ENCODE assay signal across 8 cellular contexts in the genomic region with DNA sequence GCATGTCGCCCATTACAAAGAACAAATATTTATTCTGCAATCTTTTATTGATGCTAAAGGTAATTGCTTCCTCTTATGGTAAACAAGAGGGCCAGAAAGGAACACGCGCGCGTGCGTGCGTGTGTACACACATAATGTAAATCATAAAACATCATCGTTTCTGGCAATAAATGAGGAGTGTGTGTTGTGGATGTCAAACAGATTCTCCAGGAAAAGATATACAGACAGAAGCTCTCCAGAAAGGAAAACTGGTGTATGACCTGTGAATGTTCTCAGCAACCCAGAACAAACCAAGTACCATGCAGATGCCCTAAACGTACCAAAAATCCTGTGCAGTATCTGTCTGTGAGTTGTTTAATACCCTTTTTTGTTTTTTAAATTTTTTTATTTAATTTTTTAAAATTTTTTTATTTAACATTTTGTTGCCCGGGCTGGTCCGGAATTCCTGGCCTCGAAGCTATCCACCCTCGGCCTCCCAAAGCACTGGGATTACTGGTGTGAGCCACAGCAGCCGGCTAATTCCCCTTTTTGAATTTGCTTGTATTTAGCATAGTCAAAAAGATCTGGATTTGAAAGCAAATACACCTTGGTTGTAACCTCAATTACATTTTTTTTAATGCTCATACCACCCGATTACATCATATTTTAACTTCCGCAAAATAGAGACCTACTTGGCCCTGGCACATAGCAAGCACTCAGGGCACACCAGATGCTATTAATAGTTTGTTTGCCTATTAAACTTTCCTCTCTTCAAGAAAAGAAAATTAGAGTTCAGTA. TPM values are rescaled to one million over a fixed set of nuclear protein-coding genes. Genes with fewer than 3 reads are reported as not detected.
DNase-seq lines count a peak whose midpoint lies in the region; ATAC-seq and TF ChIP-seq lines count a peak whose summit lies in the region.

No MANE protein-coding gene starts in this region.

- intact Hi-C loops in activated naive CD4-positive, alpha-beta T cell treated with anti-CD3 and anti-CD28 coated beads for 36 hours (cut with micrococcal nuclease), result loop anchor here (2.0 kb wide), 1 partner anchor 229 kb away; no protein-coding TSS in a partner anchor
- intact Hi-C loops in right cardiac atrium (cut with DNase I), result loop anchor here in 3 of 4 donors (2.0 to 10.0 kb wide), 5 partner anchors 59 to 146 kb away; a partner anchor contains a TSS

- H3K4me2 ChIP-seq in smooth muscle cell, result peak overlapping the region; percentile 87

- TF ChIP-seq CTCF in VCaP (conservative IDR thresholded peaks at IDR 0.05) (no peak), smooth muscle cell (IDR thresholded peaks at IDR 0.05; ENCODE audit: borderline replicate concordance, insufficient read depth, poor library complexity, severe bottlenecking) (no peak)

- ATAC-seq in activated naive CD4-positive, alpha-beta T cell treated with anti-CD3 and anti-CD28 coated beads, Interleukin-2, amount 50 U/mL, for 72 hours, result no peak
- ATAC-seq in right cardiac atrium, result no peak

- peak overlapping the region; percentile 98 for H3K27ac ChIP-seq in VCaP
- peak overlapping the region; percentile 43 for H3K27ac ChIP-seq in right cardiac atrium (ENCODE audit: low read length)
- H3K27ac ChIP-seq in smooth muscle cell (ENCODE audit: low read depth), result peak overlapping the region; percentile 6

- peaks cover 10% of the 10 kb centered on the region for H3F3A ChIP-seq in smooth muscle cell (ENCODE audit: low read depth)

- no peaks in the 10 kb centered on the region for H3K4me1 ChIP-seq in right cardiac atrium (ENCODE audit: control insufficient read depth, insufficient read depth, low read length)
- H3K4me1 ChIP-seq in smooth muscle cell (ENCODE audit: low read depth), result peaks cover 11% of the 10 kb centered on the region

- DNase-seq in activated naive CD4-positive, alpha-beta T cell treated with anti-CD3 and anti-CD28 coated beads for 36 hours, result no peak
- DNase-seq in activated naive CD4-positive, alpha-beta T cell treated with anti-CD3 and anti-CD28 coated beads, Interleukin-2, amount 50 U/mL, for 72 hours (ENCODE audit: low spot score in 2 of 2), result no peak
- DNase-seq in right cardiac atrium, result no peak
- no peak for DNase-seq in smooth muscle cell (lab: John Stamatoyannopoulos, UW; ENCODE audit: unreplicated experiment)
- DNase-seq in DMS79 treated with DMSO at 0.1 percent for 48 hours (lab: John Stamatoyannopoulos, UW), result no peak
- no peak for DNase-seq in OCI-M1 (lab: John Stamatoyannopoulos, UW)
- no peak for DNase-seq in COR-L47 (lab: John Stamatoyannopoulos, UW)

- peak overlapping the region; percentile 66 for H3K4me3 Mint-ChIP-seq in activated naive CD4-positive, alpha-beta T cell treated with anti-CD3 and anti-CD28 coated beads for 36 hours

- peaks cover 25% of the 10 kb centered on the region for H4K20me1 ChIP-seq in smooth muscle cell (ENCODE audit: low read depth)

- 47% methylated on average over 16 of the region's 16 CpGs for WGBS in right cardiac atrium
- WGBS in smooth muscle cell (ENCODE audit: low lambda C conversion rate), result 81% methylated on average over 16 of the region's 16 CpGs

- H3K27me3 ChIP-seq in right cardiac atrium (ENCODE audit: control insufficient read depth, insufficient read depth), result no peaks in the 10 kb centered on the region
- no peaks in the 10 kb centered on the region for H3K27me3 ChIP-seq in smooth muscle cell (ENCODE audit: low read depth)

- H3K36me3 ChIP-seq in smooth muscle cell (ENCODE audit: low read depth), result no peaks in the 10 kb centered on the region

- H3K9me3 Mint-ChIP-seq in activated naive CD4-positive, alpha-beta T cell treated with anti-CD3 and anti-CD28 coated beads for 36 hours, result peaks cover 4% of the 10 kb centered on the region
- no peaks in the 10 kb centered on the region for H3K9me3 Mint-ChIP-seq in activated naive CD4-positive, alpha-beta T cell treated with anti-CD3 and anti-CD28 coated beads, Interleukin-2, amount 50 U/mL, for 72 hours

- H3K9me3 ChIP-seq in right cardiac atrium (ENCODE audit: control insufficient read depth, low read length) (no peaks in the 10 kb centered on the region), smooth muscle cell (replicated peaks; ENCODE audit: low read depth) (no peaks in the 10 kb centered on the region)

- H3K4me3 ChIP-seq in right cardiac atrium (ENCODE audit: low read length), result peak overlapping the region; percentile 37
- peak overlapping the region; percentile 98 for H3K4me3 ChIP-seq in smooth muscle cell

- H3K79me2 ChIP-seq in smooth muscle cell (ENCODE audit: low read depth), result peaks cover 35% of the 10 kb centered on the region

- peak overlapping the region; percentile 95 for H2AFZ ChIP-seq in smooth muscle cell (ENCODE audit: low read depth)

- peaks cover 25% of the 10 kb centered on the region for H3K4me1 Mint-ChIP-seq in activated naive CD4-positive, alpha-beta T cell treated with anti-CD3 and anti-CD28 coated beads for 36 hours (ENCODE audit: low read depth)

- H3K27me3 Mint-ChIP-seq in activated naive CD4-positive, alpha-beta T cell treated with anti-CD3 and anti-CD28 coated beads for 36 hours (ENCODE audit: low read depth), result no peaks in the 10 kb centered on the region

- no peak overlapping the region for H3K9ac ChIP-seq in smooth muscle cell (ENCODE audit: low read depth)

- H3K36me3 Mint-ChIP-seq in activated naive CD4-positive, alpha-beta T cell treated with anti-CD3 and anti-CD28 coated beads for 36 hours (ENCODE audit: low read depth), result peaks cover 4% of the 10 kb centered on the region
- H3K36me3 Mint-ChIP-seq in activated naive CD4-positive, alpha-beta T cell treated with anti-CD3 and anti-CD28 coated beads, Interleukin-2, amount 50 U/mL, for 72 hours, result peaks cover 0 to 20% of the 10 kb centered on the region in 2 donors

- CTCF ChIA-PET in activated naive CD4-positive, alpha-beta T cell treated with anti-CD3 and anti-CD28 coated beads for 36 hours (lab: Charles Lee), result interaction anchor here (0.6 to 1.9 kb wide), 5 partner anchors 22 to 165 kb away, joined by 3 to 7 read pairs (median 5); a partner anchor contains a TSS

- peak overlapping the region; percentile 88 for H3K27ac Mint-ChIP-seq in activated naive CD4-positive, alpha-beta T cell treated with anti-CD3 and anti-CD28 coated beads for 36 hours
- H3K27ac Mint-ChIP-seq in activated naive CD4-positive, alpha-beta T cell treated with anti-CD3 and anti-CD28 coated beads, Interleukin-2, amount 50 U/mL, for 72 hours, result peak overlapping the region in 1 of 2 donors; percentile 93

RNA-seq across cellular contexts. Expression of a gene that starts 0.9 kb away (rescaled TPM):
- total RNA-seq in activated naive CD4-positive, alpha-beta T cell treated with anti-CD3 and anti-CD28 coated beads for 36 hours, result 10 to 100 TPM; 14.0 to 14.3 TPM
- 10 to 100 TPM in 1 of 2 donors, 1 to 10 TPM in 1; 7.9 to 15.1 TPM for total RNA-seq in activated naive CD4-positive, alpha-beta T cell treated with anti-CD3 and anti-CD28 coated beads, Interleukin-2, amount 50 U/mL, for 72 hours
- 10 to 100 TPM; 44.6 to 67.1 (median 51.9) TPM for total RNA-seq in right cardiac atrium
- polyA plus RNA-seq in right cardiac atrium, result 22.0 TPM
- total RNA-seq in smooth muscle cell, result 12.9 and 15.2 TPM in 2 replicates
- polyA plus RNA-seq in smooth muscle cell, result 7.5 and 7.8 TPM in 2 replicates

RNA-seq across cellular contexts. Expression of a gene that starts 32.5 kb away (rescaled TPM):
- 1,000 to 10,000 TPM; 2,718 to 2,727 TPM for total RNA-seq in activated naive CD4-positive, alpha-beta T cell treated with anti-CD3 and anti-CD28 coated beads for 36 hours
- 1,000 to 10,000 TPM; 2,345 to 2,565 TPM for total RNA-seq in activated naive CD4-positive, alpha-beta T cell treated with anti-CD3 and anti-CD28 coated beads, Interleukin-2, amount 50 U/mL, for 72 hours
- 100 to 1,000 TPM; 730 to 882 (median 787) TPM for total RNA-seq in right cardiac atrium
- polyA plus RNA-seq in right cardiac atrium, result 1,117 TPM
- 2,106 and 2,498 TPM in 2 replicates for total RNA-seq in smooth muscle cell
- 660 and 695 TPM in 2 replicates for polyA plus RNA-seq in smooth muscle cell

Comparison
In these comparisons a context has a peak if more than half of its experiments do, and no peak if none do; other contexts are left out.
1. H3K27ac ChIP-seq: peak in every context shown above with its lines; median percentile 98 in VCaP; 43 in right cardiac atrium; 6 in smooth muscle cell.